In genomic region chr22:28773461-28773867, GRCh38 we compare ENCODE assay signal across 8 cellular contexts. TPM values are rescaled to one million over a fixed set of nuclear protein-coding genes. Genes with fewer than 3 reads are reported as not detected.
A peak's percentile ranks its signal among the peaks of the same experiment; 100 is the strongest.
DNase-seq lines count a peak whose midpoint lies in the region; ATAC-seq, FAIRE-seq and TF ChIP-seq lines count a peak whose summit lies in the region.

No MANE protein-coding gene starts in this region.

- intact Hi-C loops in tibial artery (cut with DNase I; ENCODE audit: low total_unique reads) (no loop called here), posterior vena cava (cut with DNase I) (no loop called here)

- H3K27me3 Mint-ChIP-seq in astrocyte (ENCODE audit: low read depth, unreplicated experiment): no peaks in the 10 kb centered on the region

- peak; percentile 23 for FAIRE-seq in astrocyte (lab: Jason Lieb, UNC)

- H4K20me1 ChIP-seq in BLaER1: peaks cover 35% of the 10 kb centered on the region
- H4K20me1 ChIP-seq in astrocyte (ENCODE audit: insufficient read depth, low read length): peaks cover 6% of the 10 kb centered on the region

- H3K4me3 Mint-ChIP-seq in astrocyte (ENCODE audit: unreplicated experiment): peak overlapping the region; percentile 98

- H3K27ac Mint-ChIP-seq in astrocyte (ENCODE audit: unreplicated experiment): peak overlapping the region; percentile 86

- H3K9me3 Mint-ChIP-seq in astrocyte (ENCODE audit: unreplicated experiment): no peaks in the 10 kb centered on the region

- peak overlapping the region; percentile 74 for H2AFZ ChIP-seq in astrocyte (ENCODE audit: low read depth, low read length)

- ATAC-seq in GM19452 (IDR thresholded peaks at IDR 0.05; ENCODE audit: unreplicated experiment): peak; percentile 28
- ATAC-seq in left lobe of liver: peak; percentile 40

- H3K9ac ChIP-seq in BLaER1 (peak overlapping the region; percentile 93), astrocyte (ENCODE audit: low read length) (peak overlapping the region; percentile 81)

- H3K4me3 ChIP-seq in BLaER1 (peak overlapping the region; percentile 81), astrocyte (ENCODE audit: insufficient read depth, low read depth, low read length) (peak overlapping the region; percentile 64), tibial artery (peak overlapping the region; percentile 88 to 94)

- peaks cover 9% of the 10 kb centered on the region for H3K9me3 ChIP-seq in BLaER1
- H3K9me3 ChIP-seq in astrocyte (ENCODE audit: insufficient read depth, low read depth, low read length): no peaks in the 10 kb centered on the region
- no peaks in the 10 kb centered on the region for H3K9me3 ChIP-seq in tibial artery

- H3K36me3 ChIP-seq in BLaER1: peaks cover 43% of the 10 kb centered on the region
- H3K36me3 ChIP-seq in astrocyte (ENCODE audit: insufficient read depth, low read length): peaks cover 10% of the 10 kb centered on the region
- H3K36me3 ChIP-seq in tibial artery: peaks cover 7 to 32% (median 22%) of the 10 kb centered on the region in 3 donors

- TF ChIP-seq CTCF in astrocyte (IDR thresholded peaks at IDR 0.05; ENCODE audit: insufficient read depth, low read depth, low read length) (no peak), tibial artery (IDR thresholded peaks at IDR 0.05) (no peak)

- no peaks in the 10 kb centered on the region for H3K36me3 Mint-ChIP-seq in astrocyte (ENCODE audit: low read depth, unreplicated experiment)

- H3K27me3 ChIP-seq in BLaER1 (no peaks in the 10 kb centered on the region), astrocyte (ENCODE audit: insufficient read depth, low read length) (no peaks in the 10 kb centered on the region), tibial artery (no peaks in the 10 kb centered on the region)

- peak overlapping the region; percentile 95 for H3K27ac ChIP-seq in BLaER1
- H3K27ac ChIP-seq in astrocyte (ENCODE audit: low read depth, low read length): peak overlapping the region; percentile 89
- H3K27ac ChIP-seq in tibial artery: peak overlapping the region; percentile 96 to 99

- DNase-seq in HS-27A (ENCODE audit: low read depth): peak; percentile 7
- peak; percentile 49 for DNase-seq in astrocyte (ENCODE audit: low read depth)
- DNase-seq in left lobe of liver (ENCODE audit: low spot score): no peak
- no peak for DNase-seq in tibial artery
- no peak for DNase-seq in hippocampal formation (lab: John Stamatoyannopoulos, UW)
- DNase-seq in posterior vena cava (ENCODE audit: low spot score): no peak

- no peaks in the 10 kb centered on the region for H3K4me1 Mint-ChIP-seq in astrocyte (ENCODE audit: low read depth, unreplicated experiment)

- H3K4me1 ChIP-seq in BLaER1: peaks cover 17% of the 10 kb centered on the region
- peaks cover 3% of the 10 kb centered on the region for H3K4me1 ChIP-seq in astrocyte (ENCODE audit: insufficient read depth, low read length)
- H3K4me1 ChIP-seq in tibial artery: peaks cover 0 to 34% (median 21%) of the 10 kb centered on the region in 4 donors

- peaks cover 50% of the 10 kb centered on the region for H3K79me2 ChIP-seq in astrocyte (ENCODE audit: insufficient read depth, low read length)

- H3K4me2 ChIP-seq in BLaER1 (peak overlapping the region; percentile 85), astrocyte (ENCODE audit: low read length) (peak overlapping the region; percentile 87)

RNA-seq across cellular contexts. Expression of gene CCDC117, which starts 1.0 kb away (rescaled TPM):
- total RNA-seq in astrocyte (13.5 and 15.8 TPM in 2 replicates), left lobe of liver (27.6 TPM), posterior vena cava (10 to 100 TPM; 12.0 to 19.6 TPM)

RNA-seq across cellular contexts. Expression of gene XBP1, which starts 26.9 kb away (rescaled TPM):
- 142 and 155 TPM in 2 replicates for total RNA-seq in astrocyte
- 389 TPM for total RNA-seq in left lobe of liver
- 100 to 1,000 TPM; 113 to 124 TPM for total RNA-seq in posterior vena cava

RNA-seq across cellular contexts. Expression of gene HSCB, which starts 31.6 kb away (rescaled TPM):
- total RNA-seq in astrocyte: 10.4 and 10.7 TPM in 2 replicates
- total RNA-seq in left lobe of liver: 11.6 TPM
- 10 to 100 TPM in 1 of 2 donors, 1 to 10 TPM in 1; 9.7 to 10.6 TPM for total RNA-seq in posterior vena cava

RNA-seq across cellular contexts. Expression of gene CHEK2, which starts 31.8 kb away (rescaled TPM):
- total RNA-seq in astrocyte (5.7 and 7.5 TPM in 2 replicates), left lobe of liver (2.7 TPM), posterior vena cava (1 to 10 TPM; 6.6 to 8.4 TPM)

Comparison
In these comparisons a context has a peak if more than half of its experiments do, and no peak if none do; other contexts are left out.
1. DNase-seq: peak in HS-27A (single experiment) and astrocyte (single experiment); none in left lobe of liver (single experiment), tibial artery (0 of 2), hippocampal formation (0 of 2) and posterior vena cava (single experiment).
2. Peak in every context shown above with its lines, with median percentiles within 50 percentile points of each other: H3K27ac ChIP-seq and H3K4me3 ChIP-seq.